ENCODE assay signal across 3 cellular contexts in genomic region chr13:85186646-85187045, GRCh38.
"Had no signal": no experiment of that assay in that cellular context is flagged by ENCODE, and none has a peak within 500 bp of the region (broad histone marks: within the 10 kb centered on the region; RNA-seq: fewer than 3 reads in every experiment).

No MANE protein-coding gene starts in this region.

- ATAC-seq: GM12878 had no signal

- DNase-seq: GDM1, GF-D8 had no signal

- H3K4me3 ChIP-seq: GM12878 had no signal
